In the genomic region with DNA sequence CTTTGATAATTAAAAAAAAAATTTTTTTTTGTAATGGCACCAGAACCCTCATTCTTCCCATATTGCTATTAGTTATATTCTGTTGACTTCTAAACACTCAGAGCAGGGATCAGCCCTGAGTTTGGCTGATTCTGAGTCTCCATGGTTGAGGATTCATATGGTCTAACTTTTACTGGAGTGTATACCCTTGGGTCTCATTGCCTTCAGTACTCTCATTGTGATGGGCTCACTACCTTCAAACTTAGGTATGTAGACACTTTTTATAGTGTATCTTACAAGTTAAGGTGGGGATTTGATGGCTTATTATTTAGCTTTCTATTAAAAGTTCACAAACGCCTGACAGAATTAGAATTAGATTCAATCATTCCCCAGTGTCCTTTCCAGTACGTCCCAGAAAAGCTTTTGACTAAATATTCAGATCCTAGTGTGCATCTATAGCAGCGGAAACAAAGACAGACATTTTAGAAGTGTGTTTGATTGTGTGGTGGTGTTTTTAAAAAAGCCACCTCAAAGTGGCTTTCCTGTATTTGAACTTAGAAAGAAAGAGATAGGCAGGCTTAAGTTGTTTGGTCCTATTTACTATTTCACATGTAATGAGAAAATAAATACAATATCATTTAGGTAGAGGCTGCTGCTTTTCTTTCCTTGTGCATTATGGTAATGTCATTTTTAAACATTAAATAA, we compare ENCODE assay signal across 9 cellular contexts. TPM values are rescaled to one million over a fixed set of nuclear protein-coding genes. Genes with fewer than 3 reads are reported as not detected.
DNase-seq lines count a peak whose midpoint lies in the region; ATAC-seq and TF ChIP-seq lines count a peak whose summit lies in the region.
"Had no signal": no experiment of that assay in that cellular context is flagged by ENCODE, and none has a peak within 500 bp of the region (broad histone marks: within the 10 kb centered on the region; RNA-seq: fewer than 3 reads in every experiment).

No MANE protein-coding gene starts in this region.

- H3F3A ChIP-seq in SU-DHL-6 (ENCODE audit: insufficient read depth): peaks cover 18% of the 10 kb centered on the region

- ATAC-seq in GM18909 (IDR thresholded peaks at IDR 0.05; ENCODE audit: poor library complexity, unreplicated experiment) (no peak), foreskin keratinocyte (no peak)

- peaks cover 43% of the 10 kb centered on the region for H3K4me1 ChIP-seq in CD4-positive, alpha-beta memory T cell (ENCODE audit: insufficient read depth, low read length)
- peaks cover 18% of the 10 kb centered on the region for H3K4me1 ChIP-seq in foreskin keratinocyte

- TF ChIP-seq CTCF in SU-DHL-6 (IDR thresholded peaks at IDR 0.05; ENCODE audit: insufficient read depth, low read length, poor library complexity, severe bottlenecking) (no peak), foreskin keratinocyte (conservative IDR thresholded peaks at IDR 0.05) (no peak)

- H3K9me3 ChIP-seq in CD4-positive, alpha-beta memory T cell (ENCODE audit: control insufficient read depth in 1 of 2, low read length in 2 of 2): no peaks in the 10 kb centered on the region
- H3K9me3 ChIP-seq in SU-DHL-6 (ENCODE audit: insufficient read depth, low read length): no peaks in the 10 kb centered on the region

- H3K27ac ChIP-seq in CD4-positive, alpha-beta memory T cell (ENCODE audit: low read depth, low read length): peak overlapping the region; percentile 78
- H3K27ac ChIP-seq in SU-DHL-6 (ENCODE audit: low read depth, low read length): peak overlapping the region; percentile 60
- H3K27ac ChIP-seq in epithelial cell of prostate: peak overlapping the region; percentile 76
- H3K27ac ChIP-seq in foreskin keratinocyte: no peak overlapping the region

- intact Hi-C loops in CD4-positive, alpha-beta memory T cell (cut with micrococcal nuclease): loop anchor here (1.0 kb wide), 3 partner anchors 9 to 14 kb away; no protein-coding TSS in a partner anchor

- H3K9me3 Mint-ChIP-seq in CD4-positive, alpha-beta memory T cell: peaks cover 0 to 6% (median 0%) of the 10 kb centered on the region in 8 donors

- H3K4me3 ChIP-seq in CD4-positive, alpha-beta memory T cell (ENCODE audit: low read length in 2 of 2): peak overlapping the region; percentile 55 to 63
- peak overlapping the region; percentile 45 for H3K4me3 ChIP-seq in SU-DHL-6 (ENCODE audit: insufficient read depth, low read length, poor library complexity, severe bottlenecking)

- peak overlapping the region; percentile 89 to 98 (median 94) for H3K27ac Mint-ChIP-seq in CD4-positive, alpha-beta memory T cell

- H3K9me2 ChIP-seq in SU-DHL-6 (replicated peaks; ENCODE audit: insufficient read depth, low read length): no peaks in the 10 kb centered on the region

- no peaks in the 10 kb centered on the region for H3K36me3 ChIP-seq in CD4-positive, alpha-beta memory T cell (ENCODE audit: insufficient read depth, low read length)
- H3K36me3 ChIP-seq in SU-DHL-6 (ENCODE audit: low read length): no peaks in the 10 kb centered on the region

- CTCF ChIA-PET in CD4-positive, alpha-beta memory T cell (lab: Charles Lee; ENCODE audit: partially characterized antibody): interaction anchor here (0.8 to 9.0 kb wide), 9 partner anchors 9 to 107 kb away, joined by 3 to 154 read pairs (median 6); no protein-coding TSS in a partner anchor

- H4K20me1 ChIP-seq in SU-DHL-6 (ENCODE audit: low read depth, low read length): no peaks in the 10 kb centered on the region

- H3K9ac ChIP-seq in SU-DHL-6 (ENCODE audit: low read length): peak overlapping the region; percentile 47

- peaks cover 31 to 64% (median 50%) of the 10 kb centered on the region in 4 donors for H3K4me1 Mint-ChIP-seq in CD4-positive, alpha-beta memory T cell

- POLR2A ChIA-PET in CD4-positive, alpha-beta memory T cell (lab: Charles Lee; ENCODE audit: partially characterized antibody): interaction anchor here (0.7 to 7.1 kb wide), 17 partner anchors 8 to 1730 kb away, joined by 3 to 163 read pairs (median 9); no protein-coding TSS in a partner anchor

- H3K27me3 ChIP-seq in CD4-positive, alpha-beta memory T cell (ENCODE audit: insufficient read depth, low read length): no peaks in the 10 kb centered on the region
- H3K27me3 ChIP-seq in SU-DHL-6 (ENCODE audit: low read length) (no peaks in the 10 kb centered on the region), foreskin keratinocyte (no peaks in the 10 kb centered on the region)

- DNase-seq in CD4-positive, alpha-beta memory T cell: peak in 3 of 5 donors; percentile 31 to 38 (median 38)
- no peak for DNase-seq in epithelial cell of prostate (ENCODE audit: low read depth, low spot score)
- DNase-seq in pons (ENCODE audit: low spot score): peak; percentile 51
- no peak for DNase-seq in foreskin keratinocyte
- no peak for DNase-seq in stimulated activated CD8-positive, alpha-beta memory T cell treated with anti-CD3 and anti-CD28 coated beads, Interleukin-4, amount 100 ng/mL, for 48 hours
- no peak for DNase-seq in ecto neural progenitor cell (ENCODE audit: low spot score)
- DNase-seq: NCI-H524 treated with DMSO at 0.1 percent for 48 hours had no signal

- H3K4me2 ChIP-seq in SU-DHL-6 (ENCODE audit: low read depth, low read length, poor library complexity, severe bottlenecking): peak overlapping the region; percentile 72

- H2AFZ ChIP-seq in SU-DHL-6 (ENCODE audit: low read depth, low read length, severe bottlenecking): no peak overlapping the region

- no peaks in the 10 kb centered on the region for H3K27me3 Mint-ChIP-seq in CD4-positive, alpha-beta memory T cell

- peak overlapping the region; percentile 90 to 99 (median 96) for H3K4me3 Mint-ChIP-seq in CD4-positive, alpha-beta memory T cell

- peaks cover 9 to 14% of the 10 kb centered on the region in 2 donors for H3K36me3 Mint-ChIP-seq in CD4-positive, alpha-beta memory T cell

- no peaks in the 10 kb centered on the region; the same call in 1 of the 2 replicates for H3K79me2 ChIP-seq in SU-DHL-6 (ENCODE audit: insufficient read depth, low read length)

RNA-seq across cellular contexts. Expression of a gene that starts 1.4 kb away (rescaled TPM):
- 100 to 1,000 TPM; 329 to 387 TPM for total RNA-seq in CD4-positive, alpha-beta memory T cell
- 100 to 1,000 TPM in 1 of 2 donors, 1 to 10 TPM in 1; 6.8 to 114 TPM for polyA plus RNA-seq in CD4-positive, alpha-beta memory T cell
- 138 and 151 TPM in 2 replicates for total RNA-seq in foreskin keratinocyte
- 37.4 and 38.0 TPM in 2 replicates for polyA plus RNA-seq in foreskin keratinocyte

Comparison
In these comparisons a context has a peak if more than half of its experiments do, and no peak if none do; other contexts are left out.
1. DNase-seq: peak in CD4-positive, alpha-beta memory T cell (3 of 5) and pons (single experiment); none in epithelial cell of prostate (single experiment), foreskin keratinocyte (0 of 2), stimulated activated CD8-positive, alpha-beta memory T cell treated with anti-CD3 and anti-CD28 coated beads, Interleukin-4, amount 100 ng/mL, for 48 hours (single experiment) and ecto neural progenitor cell (single experiment).